23 cellular contexts compared by ENCODE assay signal in genomic region chr5:170387775-170388174, GRCh38. TPM values are rescaled to one million over a fixed set of nuclear protein-coding genes. Genes with fewer than 3 reads are reported as not detected.
A peak's percentile ranks its signal among the peaks of the same experiment; 100 is the strongest.
DNase-seq lines count a peak whose midpoint lies in the region; ATAC-seq and TF ChIP-seq lines count a peak whose summit lies in the region.
"Had no signal": no experiment of that assay in that cellular context is flagged by ENCODE, and none has a peak within 500 bp of the region (broad histone marks: within the 10 kb centered on the region; RNA-seq: fewer than 3 reads in every experiment).

No MANE protein-coding gene starts in this region.

- peak; percentile 78 for DNase-seq in ELF-1 (ENCODE audit: low read depth, low spot score)
- DNase-seq in ascending aorta (ENCODE audit: low spot score in 2 of 2), result no peak
- no peak for DNase-seq in thoracic aorta (ENCODE audit: low spot score)
- DNase-seq in activated naive CD4-positive, alpha-beta T cell treated with Interleukin-2 at 50 U/mL for 16 hours, result no peak
- DNase-seq in effector CD8-positive, alpha-beta T cell (lab: John Stamatoyannopoulos, UW), result no peak
- DNase-seq in activated CD4-positive, alpha-beta T cell treated with anti-CD3 and anti-CD28 coated beads for 1 hour, result no peak
- DNase-seq: activated CD4-positive, alpha-beta T cell treated with anti-CD3 and anti-CD28 coated beads, Interleukin-2, amount 50 U/mL, for 48 hours; activated CD8-positive, alpha-beta memory T cell treated with anti-CD3 and anti-CD28 coated beads, Interleukin-2, amount 50 U/mL, for 48 hours; activated naive CD8-positive, alpha-beta T cell treated with anti-CD3 and anti-CD28 coated beads for 36 hours; CD4-positive, CD25-positive, alpha-beta regulatory T cell; erythroblast; foreskin melanocyte; GM23248; hypothalamus; MG63; NCI-H1417; NCI-H2081 treated with DMSO at 0.1 percent for 48 hours; NCI-H446 treated with DMSO at 0.1 percent for 48 hours; OCI-M1; T-helper 9 cell had no signal

- H3K36me3 ChIP-seq in ascending aorta (peaks cover 23 to 27% of the 10 kb centered on the region in 2 donors), muscle layer of colon (ENCODE audit: insufficient read depth, low read length) (peaks cover 28% of the 10 kb centered on the region), thoracic aorta (peaks cover 26% of the 10 kb centered on the region)
- H3K36me3 ChIP-seq: MG63 had no signal

- peaks cover 6 to 18% of the 10 kb centered on the region in 2 donors for H3K4me1 ChIP-seq in ascending aorta
- H3K4me1 ChIP-seq in muscle layer of colon (ENCODE audit: insufficient read depth, low read length), result peaks cover 45% of the 10 kb centered on the region
- H3K4me1 ChIP-seq in thoracic aorta (ENCODE audit: control insufficient read depth in 1 of 2, low read depth in 2 of 2), result peaks cover 5 to 64% of the 10 kb centered on the region in 2 donors

- H3K9me3 ChIP-seq in ascending aorta, result no peaks in the 10 kb centered on the region
- no peaks in the 10 kb centered on the region for H3K9me3 ChIP-seq in muscle layer of colon (ENCODE audit: low read length)
- no peaks in the 10 kb centered on the region for H3K9me3 ChIP-seq in thoracic aorta
- H3K9me3 ChIP-seq: MG63 had no signal

- intact Hi-C loops in ascending aorta (cut with DNase I), result loop anchor here (2.0 to 5.0 kb wide), 6 partner anchors 33 to 245 kb away; no protein-coding TSS in a partner anchor

- ATAC-seq in thoracic aorta (ENCODE audit: insufficient number of reproducible peaks, low FRiP score, low read depth), result no peak
- no peak for ATAC-seq in HG03571 (IDR thresholded peaks at IDR 0.05; ENCODE audit: unreplicated experiment)
- ATAC-seq: WTC11 had no signal

- H3K27ac ChIP-seq in ascending aorta (peak overlapping the region; percentile 94 to 97), muscle layer of colon (ENCODE audit: low read depth, low read length) (peak overlapping the region; percentile 77), thoracic aorta (peak overlapping the region; percentile 95 to 97)
- H3K27ac ChIP-seq: GM23248 had no signal

- H3K27me3 ChIP-seq in ascending aorta (no peaks in the 10 kb centered on the region), muscle layer of colon (ENCODE audit: control insufficient read depth in 1 of 2, insufficient read depth in 2 of 2, low read length in 2 of 2) (no peaks in the 10 kb centered on the region), thoracic aorta (replicated peaks; ENCODE audit: insufficient read depth) (no peaks in the 10 kb centered on the region)
- H3K27me3 ChIP-seq: MG63 had no signal

- TF ChIP-seq CTCF in ascending aorta (IDR thresholded peaks at IDR 0.05) (no peak), thoracic aorta (IDR thresholded peaks at IDR 0.05) (no peak)

- H3K4me3 ChIP-seq in ascending aorta (peak overlapping the region; percentile 59 to 73), muscle layer of colon (ENCODE audit: low read depth in 1 of 2, low read length in 2 of 2) (peak overlapping the region; percentile 44 to 69), thoracic aorta (peak overlapping the region; percentile 82)
- H3K4me3 ChIP-seq: GM23248, MG63 had no signal

- peak overlapping the region; percentile 90 for H3K9ac ChIP-seq in muscle layer of colon (ENCODE audit: low read length)
- H3K9ac ChIP-seq: GM23248 had no signal

RNA-seq across cellular contexts. Expression of gene KCNMB1, which starts 1.4 kb away (rescaled TPM):
- total RNA-seq in ascending aorta, result 30.8 TPM
- 10 to 100 TPM; 20.1 to 30.1 TPM for total RNA-seq in thoracic aorta
- total RNA-seq: activated naive CD8-positive, alpha-beta T cell treated with anti-CD3 and anti-CD28 coated beads for 36 hours; GM23248 had no signal
